12 cellular contexts compared by ENCODE assay signal in genomic region chr4:45147866-45148265, GRCh38.
"Had no signal": no experiment of that assay in that cellular context is flagged by ENCODE, and none has a peak within 500 bp of the region (broad histone marks: within the 10 kb centered on the region; RNA-seq: fewer than 3 reads in every experiment).

No MANE protein-coding gene starts in this region.

- ATAC-seq: activated T-cell treated with anti-CD3 and anti-CD28 coated beads, Interleukin-2, amount 50 U/mL, for 4 hours; stimulated activated naive B cell treated with anti-CD40 and anti-IgM and Interleukin-4, amounts not matched to agents 10 μg/mL and 1 μg/mL and 100 μg/mL, for 72 hours had no signal

- H3K4me1 Mint-ChIP-seq: activated CD4-positive, alpha-beta memory T cell treated with anti-CD3 and anti-CD28 coated beads, Interleukin-2, amount 10 ng/mL, durations not matched to agents 7 days and 5 days; neural crest cell; stimulated activated naive B cell treated with anti-CD40 and anti-IgM and Interleukin-4, amounts not matched to agents 10 μg/mL and 1 μg/mL and 100 μg/mL, for 72 hours had no signal

- H3K36me3 Mint-ChIP-seq: stimulated activated naive B cell treated with anti-CD40 and anti-IgM and Interleukin-4, amounts not matched to agents 10 μg/mL and 1 μg/mL and 100 μg/mL, for 72 hours had no signal

- H3K4me3 ChIP-seq: adrenal gland, tibial nerve, vagina had no signal

- H3K9me3 ChIP-seq: adrenal gland, tibial nerve, vagina had no signal

- H3K36me3 ChIP-seq: adrenal gland, tibial nerve, vagina had no signal

- H3K27me3 ChIP-seq: adrenal gland, tibial nerve, vagina had no signal

- H3K4me1 ChIP-seq: adrenal gland, tibial nerve, vagina had no signal

- DNase-seq: activated CD4-positive, alpha-beta memory T cell treated with anti-CD3 and anti-CD28 coated beads, Interleukin-2, amount 10 ng/mL, durations not matched to agents 7 days and 5 days; activated effector memory CD4-positive, alpha-beta T cell treated with Interleukin-2 at 50 U/mL for 16 hours; activated naive CD4-positive, alpha-beta T cell treated with anti-CD3 and anti-CD28 coated beads, Interleukin-2, amount 50 U/mL, for 16 hours; activated T-cell treated with anti-CD3 and anti-CD28 coated beads, Interleukin-2, amount 50 U/mL, for 4 hours; adrenal gland; hippocampal formation; kidney; stimulated activated naive B cell treated with anti-CD40 and anti-IgM and Interleukin-4, amounts not matched to agents 10 μg/mL and 1 μg/mL and 100 μg/mL, for 72 hours; T1000 had no signal

- H3K27me3 Mint-ChIP-seq: activated CD4-positive, alpha-beta memory T cell treated with anti-CD3 and anti-CD28 coated beads, Interleukin-2, amount 10 ng/mL, durations not matched to agents 7 days and 5 days; stimulated activated naive B cell treated with anti-CD40 and anti-IgM and Interleukin-4, amounts not matched to agents 10 μg/mL and 1 μg/mL and 100 μg/mL, for 72 hours had no signal

- H3K4me3 Mint-ChIP-seq: activated CD4-positive, alpha-beta memory T cell treated with anti-CD3 and anti-CD28 coated beads, Interleukin-2, amount 10 ng/mL, durations not matched to agents 7 days and 5 days; activated T-cell treated with anti-CD3 and anti-CD28 coated beads, Interleukin-2, amount 50 U/mL, for 4 hours; neural crest cell; stimulated activated naive B cell treated with anti-CD40 and anti-IgM and Interleukin-4, amounts not matched to agents 10 μg/mL and 1 μg/mL and 100 μg/mL, for 72 hours had no signal

- H3K27ac Mint-ChIP-seq: activated CD4-positive, alpha-beta memory T cell treated with anti-CD3 and anti-CD28 coated beads, Interleukin-2, amount 10 ng/mL, durations not matched to agents 7 days and 5 days; stimulated activated naive B cell treated with anti-CD40 and anti-IgM and Interleukin-4, amounts not matched to agents 10 μg/mL and 1 μg/mL and 100 μg/mL, for 72 hours had no signal

- H3K9me3 Mint-ChIP-seq: activated CD4-positive, alpha-beta memory T cell treated with anti-CD3 and anti-CD28 coated beads, Interleukin-2, amount 10 ng/mL, durations not matched to agents 7 days and 5 days; activated T-cell treated with anti-CD3 and anti-CD28 coated beads, Interleukin-2, amount 50 U/mL, for 4 hours; neural crest cell; stimulated activated naive B cell treated with anti-CD40 and anti-IgM and Interleukin-4, amounts not matched to agents 10 μg/mL and 1 μg/mL and 100 μg/mL, for 72 hours had no signal
